22 cellular contexts compared by ENCODE assay signal in the genomic region with DNA sequence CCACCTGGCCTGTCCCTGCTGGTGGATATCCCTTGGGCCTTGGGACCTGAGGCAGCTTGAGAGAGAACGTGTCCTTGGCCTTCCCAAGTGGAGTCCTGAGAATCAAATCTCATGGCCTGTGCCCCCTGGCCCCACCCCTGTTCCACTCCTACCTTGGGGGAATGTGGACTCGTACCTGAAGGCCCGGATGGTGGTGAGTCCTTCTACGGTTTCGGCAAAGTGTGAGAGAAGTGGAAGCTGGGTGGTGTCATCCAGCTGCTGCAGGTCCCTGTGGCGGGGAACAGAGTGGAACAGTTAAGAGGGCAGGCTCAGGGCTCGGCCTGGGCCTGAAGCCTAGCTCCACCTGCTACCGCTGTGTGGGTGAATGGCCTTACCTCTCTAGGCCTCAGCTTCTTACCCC. TPM values are rescaled to one million over a fixed set of nuclear protein-coding genes. Genes with fewer than 3 reads are reported as not detected.
DNase-seq lines count a peak whose midpoint lies in the region; ATAC-seq and TF ChIP-seq lines count a peak whose summit lies in the region.
"Had no signal": no experiment of that assay in that cellular context is flagged by ENCODE, and none has a peak within 500 bp of the region (broad histone marks: within the 10 kb centered on the region; RNA-seq: fewer than 3 reads in every experiment).

No MANE protein-coding gene starts in this region.

- no peak overlapping the region for H3K4ac ChIP-seq in mesenchymal stem cell (ENCODE audit: low read depth in 1 of 2, low read length in 2 of 2)

- H2AK5ac ChIP-seq in mesenchymal stem cell (ENCODE audit: low read length, severe bottlenecking) = no peak overlapping the region

- H2BK15ac ChIP-seq in mesenchymal stem cell (ENCODE audit: low read depth, poor library complexity, severe bottlenecking) = peak overlapping the region; percentile 26

- no peaks in the 10 kb centered on the region for H3K36me3 Mint-ChIP-seq in CD14-positive monocyte
- H3K36me3 Mint-ChIP-seq: CD4-positive, alpha-beta memory T cell had no signal

- no peak overlapping the region for H3K4me2 ChIP-seq in mesenchymal stem cell (ENCODE audit: low read length, poor library complexity, severe bottlenecking)
- H3K4me2 ChIP-seq: GM23338 had no signal

- H3K18ac ChIP-seq in mesenchymal stem cell (ENCODE audit: low read depth in 1 of 2, low read length in 2 of 2) = no peak overlapping the region

- DNase-seq in CD14-positive monocyte (ENCODE audit: low spot score) = peak; percentile 43
- no peak for DNase-seq in mesenchymal stem cell
- no peak for DNase-seq in psoas muscle
- DNase-seq in spleen = peak; percentile 57
- DNase-seq in adrenal gland = no peak
- DNase-seq in omental fat pad (ENCODE audit: low spot score) = no peak
- no peak for DNase-seq in CD1c-positive myeloid dendritic cell (ENCODE audit: extremely low spot score)
- no peak for DNase-seq in NAMALWA (ENCODE audit: low spot score)
- DNase-seq: Calu3; CD4-positive, alpha-beta memory T cell; COR-L47; DMS79 treated with DMSO at 0.1 percent for 48 hours; GF-D8; H9 had no signal

- peaks cover 2% of the 10 kb centered on the region for H3K4me1 ChIP-seq in mesenchymal stem cell (ENCODE audit: control insufficient read depth, insufficient read depth, low read depth, low read length)
- H3K4me1 ChIP-seq in psoas muscle = peaks cover 46% of the 10 kb centered on the region
- peaks cover 0 to 19% (median 6%) of the 10 kb centered on the region in 6 donors for H3K4me1 ChIP-seq in spleen
- peaks cover 0 to 16% of the 10 kb centered on the region in 2 donors for H3K4me1 ChIP-seq in adrenal gland (replicated peaks in 1 of 2)

- no peak overlapping the region for H3K9ac ChIP-seq in mesenchymal stem cell (ENCODE audit: low read length)
- H3K9ac ChIP-seq: BLaER1 had no signal

- H3K23ac ChIP-seq in mesenchymal stem cell (ENCODE audit: low read length in 2 of 2) = no peak overlapping the region

- no peak overlapping the region for H2BK120ac ChIP-seq in mesenchymal stem cell (ENCODE audit: low read depth, low read length)

- H2AFZ ChIP-seq in mesenchymal stem cell (ENCODE audit: low read depth, low read length) = no peak overlapping the region
- H2AFZ ChIP-seq: GM23338 had no signal

- no peak overlapping the region for H3K14ac ChIP-seq in mesenchymal stem cell (ENCODE audit: low read length in 2 of 2)

- intact Hi-C loops in CD14-positive monocyte (cut with micrococcal nuclease) (no loop called here), psoas muscle (cut with DNase I) (no loop called here), spleen (cut with DNase I; ENCODE audit: low total_unique reads) (no loop called here), adrenal gland (cut with DNase I) (no loop called here)

- no peak for ATAC-seq in psoas muscle
- no peak for ATAC-seq in omental fat pad (ENCODE audit: low FRiP score)
- ATAC-seq: GM23338, HCT116 had no signal

- no peak overlapping the region for H3K4me3 ChIP-seq in mesenchymal stem cell (ENCODE audit: insufficient read depth in 1 of 2, low read depth in 1 of 2, low read length in 2 of 2)
- H3K4me3 ChIP-seq in psoas muscle = no peak overlapping the region
- no peak overlapping the region for H3K4me3 ChIP-seq in spleen
- H3K4me3 ChIP-seq in adrenal gland = no peak overlapping the region
- H3K4me3 ChIP-seq: BLaER1, GM23338 had no signal

- peaks cover 0 to 13% (median 1%) of the 10 kb centered on the region in 3 donors for H3K27me3 Mint-ChIP-seq in CD14-positive monocyte (ENCODE audit: low read depth in 3 of 3)
- H3K27me3 Mint-ChIP-seq: B cell; CD4-positive, alpha-beta memory T cell had no signal

- TF ChIP-seq POLR2A in spleen (IDR thresholded peaks at IDR 0.05) = no peak
- TF ChIP-seq POLR2A in adrenal gland (IDR thresholded peaks at IDR 0.05) = no peak

- no peak overlapping the region for H3K27ac ChIP-seq in mesenchymal stem cell (ENCODE audit: low read length, poor library complexity, severe bottlenecking)
- H3K27ac ChIP-seq in psoas muscle = peak overlapping the region; percentile 73
- H3K27ac ChIP-seq in spleen = no peak overlapping the region
- no peak overlapping the region for H3K27ac ChIP-seq in adrenal gland
- H3K27ac ChIP-seq: 22Rv1, BLaER1, C4-2B had no signal

- H4K91ac ChIP-seq in mesenchymal stem cell (ENCODE audit: low read length) = no peak overlapping the region

- peaks cover 3% of the 10 kb centered on the region for H3K4me1 Mint-ChIP-seq in CD14-positive monocyte
- H3K4me1 Mint-ChIP-seq: CD4-positive, alpha-beta memory T cell had no signal

- no peaks in the 10 kb centered on the region for H3K36me3 ChIP-seq in mesenchymal stem cell (ENCODE audit: control insufficient read depth in 1 of 2, insufficient read depth in 2 of 2, low read depth in 1 of 2, low read length in 2 of 2)
- H3K36me3 ChIP-seq in psoas muscle (ENCODE audit: insufficient read depth in 1 of 2, low read depth in 1 of 2) = no peaks in the 10 kb centered on the region
- no peaks in the 10 kb centered on the region for H3K36me3 ChIP-seq in spleen
- no peaks in the 10 kb centered on the region for H3K36me3 ChIP-seq in adrenal gland (replicated peaks in 1 of 2)
- H3K36me3 ChIP-seq: BLaER1 had no signal

- H3K9me3 ChIP-seq in mesenchymal stem cell (ENCODE audit: control insufficient read depth, low read length) = no peaks in the 10 kb centered on the region
- no peaks in the 10 kb centered on the region for H3K9me3 ChIP-seq in psoas muscle
- H3K9me3 ChIP-seq in spleen = no peaks in the 10 kb centered on the region
- no peaks in the 10 kb centered on the region for H3K9me3 ChIP-seq in adrenal gland (replicated peaks in 1 of 3)
- H3K9me3 ChIP-seq: BLaER1 had no signal

- H3K9me3 Mint-ChIP-seq in CD14-positive monocyte = peaks cover 0 to 1% (median 0%) of the 10 kb centered on the region in 7 donors
- H3K9me3 Mint-ChIP-seq: GM23338 had no signal

- TF ChIP-seq CTCF in CD14-positive monocyte (IDR thresholded peaks at IDR 0.05) (no peak), psoas muscle (IDR thresholded peaks at IDR 0.05) (no peak), spleen (IDR thresholded peaks at IDR 0.05 in 8 of 11, conservative IDR thresholded peaks at IDR 0.05 in 3 of 11) (no peak), adrenal gland (IDR thresholded peaks at IDR 0.05) (no peak), omental fat pad (IDR thresholded peaks at IDR 0.05) (no peak)

- H4K8ac ChIP-seq in mesenchymal stem cell (ENCODE audit: low read length) = no peak overlapping the region

- H2BK5ac ChIP-seq in mesenchymal stem cell (ENCODE audit: low read depth, low read length, poor library complexity, severe bottlenecking) = no peak overlapping the region

- H3K27me3 ChIP-seq in mesenchymal stem cell (ENCODE audit: control insufficient read depth in 1 of 2, insufficient read depth in 1 of 2, low read length in 2 of 2) (peaks cover 9 to 34% of the 10 kb centered on the region in 2 experiments), psoas muscle (ENCODE audit: insufficient read depth in 3 of 3, low read length in 2 of 3) (no peaks in the 10 kb centered on the region), spleen (replicated peaks in 1 of 7) (no peaks in the 10 kb centered on the region), adrenal gland (no peaks in the 10 kb centered on the region)
- H3K27me3 ChIP-seq: BLaER1 had no signal

- WGBS in mesenchymal stem cell = 88% methylated on average over 8 of the region's 8 CpGs
- WGBS in psoas muscle, 3 donors = 97 to 99% (median 97%) methylated on average over 8 of the region's 8 CpGs
- WGBS in spleen, 5 donors = 86 to 99% (median 92%) methylated on average over 8 of the region's 8 CpGs
- 90 to 96% (median 93%) methylated on average over 7 to 8 of the region's 8 CpGs for whole genome bisulfite sequencing in adrenal gland, 4 donors

- no peaks in the 10 kb centered on the region for H3K79me1 ChIP-seq in mesenchymal stem cell (replicated peaks; ENCODE audit: low read length, poor library complexity, severe bottlenecking)

- H3K27ac Mint-ChIP-seq in CD14-positive monocyte = no peak overlapping the region
- H3K27ac Mint-ChIP-seq: B cell; CD4-positive, alpha-beta memory T cell; GM23338; H9 had no signal

- H3K4me3 Mint-ChIP-seq in CD14-positive monocyte = no peak overlapping the region
- H3K4me3 Mint-ChIP-seq: B cell; CD4-positive, alpha-beta memory T cell; GM23338; H9 had no signal

- no peak overlapping the region for H2BK12ac ChIP-seq in mesenchymal stem cell (ENCODE audit: low read length in 2 of 2)

RNA-seq across cellular contexts. Expression of gene KCNJ11, which starts 14.0 kb away (rescaled TPM):
- not detected for polyA plus RNA-seq in CD14-positive monocyte
- not detected for polyA plus RNA-seq in mesenchymal stem cell (2013, experiment 1 of 2)
- polyA plus RNA-seq in mesenchymal stem cell (2013, experiment 2 of 2) = not detected
- 100 to 1,000 TPM in 2 of 4 donors, 10 to 100 TPM in 2; 88.4 to 173 (median 126) TPM for total RNA-seq in psoas muscle
- polyA plus RNA-seq in psoas muscle = 10 to 100 TPM; 66.5 to 87.5 (median 86.8) TPM
- total RNA-seq in spleen = 1 to 10 TPM in 6 of 7 donors, not detected in 1; 1.2 to 3.8 (median 1.9) TPM
- under 1 TPM; 0.13 to 0.79 (median 0.51) TPM for polyA plus RNA-seq in spleen
- total RNA-seq in adrenal gland = 1 to 10 TPM in 6 of 8 donors, under 1 TPM in 2; 0.17 to 3.2 (median 1.8) TPM
- 1 to 10 TPM in 1 of 3 donors, under 1 TPM in 2; 0.27 to 1.6 (median 0.35) TPM for polyA plus RNA-seq in adrenal gland
- total RNA-seq in omental fat pad = 1 to 10 TPM in 3 of 4 donors, under 1 TPM in 1; 0.37 to 6.1 (median 2.5) TPM
- total RNA-seq: CD4-positive, alpha-beta memory T cell; Daoy had no signal
- polyA plus RNA-seq: AG04450 had no signal

RNA-seq across cellular contexts. Expression of gene NCR3LG1, which starts 50.9 kb away (rescaled TPM):
- polyA plus RNA-seq in CD14-positive monocyte (under 1 TPM; 0.05 to 0.15 TPM), psoas muscle (under 1 TPM; 0.01 to 0.18 (median 0.14) TPM), spleen (under 1 TPM; 0.04 to 0.16 (median 0.05) TPM), adrenal gland (1 to 10 TPM in 1 of 3 donors, under 1 TPM in 2; 0.13 to 3.6 (median 0.32) TPM)
- 9.6 TPM for polyA plus RNA-seq in mesenchymal stem cell (2013, experiment 1 of 2)
- polyA plus RNA-seq in mesenchymal stem cell (2013, experiment 2 of 2) = 9.0 TPM
- total RNA-seq in psoas muscle (under 1 TPM; 0.09 to 0.71 (median 0.17) TPM), spleen (1 to 10 TPM; 1.5 to 5.4 (median 2.3) TPM), adrenal gland (1 to 10 TPM in 7 of 8 donors, under 1 TPM in 1; 0.76 to 7.3 (median 1.4) TPM), omental fat pad (10 to 100 TPM in 2 of 4 donors, 1 to 10 TPM in 2; 3.5 to 23.9 (median 11.0) TPM)

Comparison
In these comparisons a context has a peak if more than half of its experiments do, and no peak if none do; other contexts are left out.
1. DNase-seq: peak in CD14-positive monocyte (single experiment) and spleen (single experiment); none in mesenchymal stem cell (single experiment), psoas muscle (0 of 2), adrenal gland (0 of 7), omental fat pad (single experiment), CD1c-positive myeloid dendritic cell (single experiment) and NAMALWA (single experiment).
2. RNA of gene KCNJ11, which starts 14.0 kb away (total RNA-seq): 88.4 to 173 TPM in psoas muscle; 0.37 to 6.1 TPM in omental fat pad, 0.17 to 3.2 TPM in adrenal gland and 1.2 to 3.8 TPM in spleen; every median in the first group is over 10 times any median in the second.